ENCODE assay signal across 1 cellular context in genomic region chr10:22598488-22598887, GRCh38.
TF ChIP-seq lines count a peak whose summit lies in the region.

No MANE protein-coding gene starts in this region.

TF ChIP-seq in HCT116, 20 proteins besides CTCF, POLR2A, EP300 and RAD21 (continued from another document):
- TF ChIP-seq ZBTB33 (IDR thresholded peaks at IDR 0.05; ENCODE audit: extremely low read depth, insufficient replicate concordance, low read length) (no peak), ZFX (IDR thresholded peaks at IDR 0.05) (no peak), CEBPB (IDR thresholded peaks at IDR 0.05; ENCODE audit: low read depth) (no peak), YY1 (IDR thresholded peaks at IDR 0.05; ENCODE audit: extremely low read depth, insufficient replicate concordance, low read depth, low read length) (no peak), ELF1 (IDR thresholded peaks at IDR 0.05; ENCODE audit: borderline replicate concordance, low read depth) (no peak), SRF (IDR thresholded peaks at IDR 0.05; ENCODE audit: low read depth) (no peak), TCF7L2 (IDR thresholded peaks at IDR 0.05; ENCODE audit: borderline replicate concordance, extremely low read depth, insufficient read depth, insufficient read length) (no peak), POLR2AphosphoS5 (IDR thresholded peaks at IDR 0.05; ENCODE audit: low read depth, low read length) (no peak), CBX3 (IDR thresholded peaks at IDR 0.05; ENCODE audit: low read depth) (no peak), SP1 (IDR thresholded peaks at IDR 0.05; ENCODE audit: low read depth) (no peak), JUND (IDR thresholded peaks at IDR 0.05) (no peak), ATF3 (IDR thresholded peaks at IDR 0.05) (no peak), EGR1 (IDR thresholded peaks at IDR 0.05; ENCODE audit: low read depth) (no peak), EZH2phosphoT487 (IDR thresholded peaks at IDR 0.05; ENCODE audit: borderline replicate concordance) (no peak)
TF ChIP-seq in HCT116: peak in this region for 0.
